Comparison of ENCODE assay signal across 7 cellular contexts in the genomic region with DNA sequence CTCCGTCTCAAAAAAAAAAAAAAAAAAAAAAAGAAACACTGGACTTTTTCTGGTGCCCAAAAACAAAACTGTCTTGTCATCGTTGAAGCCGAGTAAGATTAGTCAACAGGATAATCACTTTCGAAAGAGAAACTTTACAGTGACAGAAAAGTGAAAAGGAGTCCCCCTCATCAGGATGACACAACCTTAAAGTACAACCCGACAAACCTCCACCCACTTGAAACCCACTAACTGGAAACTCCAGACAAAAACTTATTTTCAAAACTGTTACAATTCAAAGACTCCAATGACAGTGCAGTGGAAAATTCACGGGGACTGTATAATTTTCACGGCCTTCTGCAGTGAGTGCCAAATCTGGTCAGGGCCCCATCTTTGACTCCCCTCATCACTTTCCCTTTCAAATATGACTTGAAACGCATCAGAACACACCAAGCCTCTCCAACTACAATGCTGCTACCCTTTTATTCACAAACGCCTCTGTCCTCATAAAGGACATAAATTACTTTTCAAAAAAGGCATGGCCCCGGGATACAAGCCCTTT.
DNase-seq lines count a peak whose midpoint lies in the region; ATAC-seq and TF ChIP-seq lines count a peak whose summit lies in the region.

No MANE protein-coding gene starts in this region.

- peaks cover 0 to 3% of the 10 kb centered on the region in 2 donors for H3K36me3 Mint-ChIP-seq in stimulated activated naive B cell treated with anti-CD40 and anti-IgM and Interleukin-4, amounts not matched to agents 10 μg/mL and 1 μg/mL and 100 μg/mL, for 72 hours

- in situ Hi-C loops in brain microvascular endothelial cell (cut with HindIII; ENCODE audit: low pct_ligation_motif_present, low sequenced_read_pairs): no loop called here

- peak overlapping the region; percentile 88 for H3K4me3 ChIP-seq in brain microvascular endothelial cell (ENCODE audit: low read depth, low read length)

- no peaks in the 10 kb centered on the region for H3K27me3 ChIP-seq in brain microvascular endothelial cell (replicated peaks)

- H3K4me3 Mint-ChIP-seq in stimulated activated naive B cell treated with anti-CD40 and anti-IgM and Interleukin-4, amounts not matched to agents 10 μg/mL and 1 μg/mL and 100 μg/mL, for 72 hours: peak overlapping the region; percentile 88 to 89

- ATAC-seq in GM18861 (IDR thresholded peaks at IDR 0.05; ENCODE audit: unreplicated experiment) (peak; percentile 63), HG02970 (IDR thresholded peaks at IDR 0.05; ENCODE audit: low FRiP score, unreplicated experiment) (peak; percentile 79)
- ATAC-seq in stimulated activated naive B cell treated with anti-CD40 and anti-IgM and Interleukin-4, amounts not matched to agents 10 μg/mL and 1 μg/mL and 100 μg/mL, for 72 hours (replicated peaks): peak; percentile 76

- peak; percentile 28 for DNase-seq in RWPE1 (ENCODE audit: low spot score)
- no peak for DNase-seq in brain microvascular endothelial cell
- peak; percentile 60 for DNase-seq in medulla oblongata (ENCODE audit: extremely low spot score)
- peak; percentile 39 for DNase-seq in stimulated activated naive B cell treated with anti-CD40 and anti-IgM and Interleukin-4, amounts not matched to agents 10 μg/mL and 1 μg/mL and 100 μg/mL, for 72 hours
- DNase-seq in NCI-H345 treated with DMSO at 0.1 percent for 48 hours (lab: John Stamatoyannopoulos, UW; ENCODE audit: unreplicated experiment): no peak

- H3K27ac ChIP-seq in RWPE1 (peak overlapping the region; percentile 86), brain microvascular endothelial cell (peak overlapping the region; percentile 82)

- H3K4me1 Mint-ChIP-seq in stimulated activated naive B cell treated with anti-CD40 and anti-IgM and Interleukin-4, amounts not matched to agents 10 μg/mL and 1 μg/mL and 100 μg/mL, for 72 hours: peaks cover 24 to 47% of the 10 kb centered on the region in 2 donors

- H3K27me3 Mint-ChIP-seq in stimulated activated naive B cell treated with anti-CD40 and anti-IgM and Interleukin-4, amounts not matched to agents 10 μg/mL and 1 μg/mL and 100 μg/mL, for 72 hours: no peaks in the 10 kb centered on the region

- H3K9me3 Mint-ChIP-seq in stimulated activated naive B cell treated with anti-CD40 and anti-IgM and Interleukin-4, amounts not matched to agents 10 μg/mL and 1 μg/mL and 100 μg/mL, for 72 hours: no peaks in the 10 kb centered on the region

- POLR2A ChIA-PET in RWPE1 (lab: Yijun Ruan, JAX; ENCODE audit: low non-redundant PET): interaction anchor here (0.7 kb wide), 1 partner anchor 9 kb away, joined by 3 read pairs; no protein-coding TSS in a partner anchor

- no peaks in the 10 kb centered on the region for H3K36me3 ChIP-seq in brain microvascular endothelial cell (replicated peaks)

- peak overlapping the region; percentile 98 for H3K27ac Mint-ChIP-seq in stimulated activated naive B cell treated with anti-CD40 and anti-IgM and Interleukin-4, amounts not matched to agents 10 μg/mL and 1 μg/mL and 100 μg/mL, for 72 hours

- CTCF ChIA-PET in RWPE1 (lab: Yijun Ruan, JAX): no interaction called here

- TF ChIP-seq CTCF in RWPE1 (conservative IDR thresholded peaks at IDR 0.05; ENCODE audit: low read depth) (no peak), brain microvascular endothelial cell (IDR thresholded peaks at IDR 0.05; ENCODE audit: low read depth, low read length, missing control alignments) (no peak)

Comparison
In these comparisons a context has a peak if more than half of its experiments do, and no peak if none do; other contexts are left out.
1. DNase-seq: peak in RWPE1 (single experiment), medulla oblongata (single experiment) and stimulated activated naive B cell treated with anti-CD40 and anti-IgM and Interleukin-4, amounts not matched to agents 10 μg/mL and 1 μg/mL and 100 μg/mL, for 72 hours (single experiment); none in brain microvascular endothelial cell (single experiment) and NCI-H345 treated with DMSO at 0.1 percent for 48 hours (single experiment).
2. Peak in every context shown above with its lines, with median percentiles within 50 percentile points of each other: ATAC-seq.